In genomic region chr1:85397490-85398044, GRCh38 we compare ENCODE assay signal across 2 cellular contexts.
A peak's percentile ranks its signal among the peaks of the same experiment; 100 is the strongest.
TF ChIP-seq lines count a peak whose summit lies in the region.

No MANE protein-coding gene starts in this region.

TF ChIP-seq in HEK293, 187 proteins besides CTCF, POLR2A, EP300 and RAD21:
- no peak for TF ChIP-seq ZFP69B (tag by site-specific recombination; IDR thresholded peaks at IDR 0.05)
- TF ChIP-seq ZNF292 (tag by site-specific recombination; IDR thresholded peaks at IDR 0.05; ENCODE audit: borderline replicate concordance, low read depth): no peak
- no peak for TF ChIP-seq ZNF350 (tag by site-specific recombination; IDR thresholded peaks at IDR 0.05)
- no peak for TF ChIP-seq ZSCAN16 (tag by site-specific recombination; IDR thresholded peaks at IDR 0.05)
- TF ChIP-seq PRDM6 (tag by site-specific recombination; IDR thresholded peaks at IDR 0.05): peak; percentile 52
- TF ChIP-seq ZNF169 (tag by site-specific recombination; IDR thresholded peaks at IDR 0.05): no peak
- no peak for TF ChIP-seq ZNF398 (tag by site-specific recombination; IDR thresholded peaks at IDR 0.05)
- peak; percentile 46; the same call in 1 of the 2 replicates for TF ChIP-seq GLIS1 (tag by site-specific recombination; IDR thresholded peaks at IDR 0.05)
- TF ChIP-seq ZNF488 (tag by site-specific recombination; IDR thresholded peaks at IDR 0.05): no peak
- no peak for TF ChIP-seq EGR2 (tag by site-specific recombination; IDR thresholded peaks at IDR 0.05; ENCODE audit: low read depth)
- TF ChIP-seq ZNF248 (tag by site-specific recombination; IDR thresholded peaks at IDR 0.05): no peak
- TF ChIP-seq TCF7L2 (IDR thresholded peaks at IDR 0.05; ENCODE audit: borderline replicate concordance, low read depth, low read length): no peak
- peak; percentile 90 for TF ChIP-seq MZF1 (tag by site-specific recombination; IDR thresholded peaks at IDR 0.05; ENCODE audit: borderline replicate concordance)
- no peak for TF ChIP-seq ZNF501 (tag by site-specific recombination; IDR thresholded peaks at IDR 0.05)
- no peak for TF ChIP-seq ZNF768 (tag by site-specific recombination; IDR thresholded peaks at IDR 0.05)
- TF ChIP-seq SETDB1 (IDR thresholded peaks at IDR 0.05; ENCODE audit: insufficient read length, low read length): peak; percentile 20
- no peak for TF ChIP-seq ZNF629 (tag by site-specific recombination; IDR thresholded peaks at IDR 0.05)
- no peak for TF ChIP-seq ZNF311 (tag by site-specific recombination; IDR thresholded peaks at IDR 0.05; ENCODE audit: borderline replicate concordance)
- no peak for TF ChIP-seq ZBTB6 (tag by site-specific recombination; IDR thresholded peaks at IDR 0.05)
- TF ChIP-seq ZNF473 (tag by site-specific recombination; IDR thresholded peaks at IDR 0.05): no peak
TF ChIP-seq in HEK293: peak in this region for 4.

TF ChIP-seq in HEK293T, 16 proteins besides CTCF, POLR2A, EP300 and RAD21:
- TF ChIP-seq SUZ12 (IDR thresholded peaks at IDR 0.05): no peak
- no peak for TF ChIP-seq FOXK2 (IDR thresholded peaks at IDR 0.05)
- no peak for TF ChIP-seq FOXM1 (IDR thresholded peaks at IDR 0.05; ENCODE audit: borderline replicate concordance)
- no peak for TF ChIP-seq PKNOX1 (IDR thresholded peaks at IDR 0.05)
- no peak for TF ChIP-seq ELF4 (IDR thresholded peaks at IDR 0.05)
- TF ChIP-seq TARDBP (IDR thresholded peaks at IDR 0.05): no peak
- no peak for TF ChIP-seq L3MBTL2 (conservative IDR thresholded peaks at IDR 0.05)
- no peak for TF ChIP-seq SP1 (IDR thresholded peaks at IDR 0.05)
- no peak for TF ChIP-seq LEF1 (IDR thresholded peaks at IDR 0.05; ENCODE audit: borderline replicate concordance)
- no peak for TF ChIP-seq BHLHE40 (IDR thresholded peaks at IDR 0.05; ENCODE audit: borderline replicate concordance)
